8 cellular contexts compared by ENCODE assay signal in genomic region chr12:103839893-103840292, GRCh38. TPM values are rescaled to one million over a fixed set of nuclear protein-coding genes. Genes with fewer than 3 reads are reported as not detected.
DNase-seq lines count a peak whose midpoint lies in the region.

No MANE protein-coding gene starts in this region.

- no peaks in the 10 kb centered on the region for H3K9me3 Mint-ChIP-seq in activated CD4-positive, alpha-beta T cell treated with anti-CD3 and anti-CD28 coated beads, Interleukin-2, amount 10 ng/mL, durations not matched to agents 24 days and 14 days
- H3K9me3 Mint-ChIP-seq in activated T-helper 1 cell treated with anti-CD3 and anti-CD28 coated beads, Interleukin-12 subunit alpha, Interleukin-12 subunit beta, Interleukin-2, Interleukin-4 antibody, amounts not matched to agents 30 ng/mL and 10 ng/mL and 1 ng/mL, durations not matched to agents 14 hours and 24 hours and 36 hours = no peaks in the 10 kb centered on the region
- no peaks in the 10 kb centered on the region for H3K9me3 Mint-ChIP-seq in immature natural killer cell

- no peak overlapping the region for H3K27ac Mint-ChIP-seq in activated CD4-positive, alpha-beta T cell treated with anti-CD3 and anti-CD28 coated beads, Interleukin-2, amount 10 ng/mL, durations not matched to agents 24 days and 14 days
- H3K27ac Mint-ChIP-seq in activated T-helper 1 cell treated with anti-CD3 and anti-CD28 coated beads, Interleukin-12 subunit alpha, Interleukin-12 subunit beta, Interleukin-2, Interleukin-4 antibody, amounts not matched to agents 30 ng/mL and 10 ng/mL and 1 ng/mL, durations not matched to agents 14 hours and 24 hours and 36 hours = peak overlapping the region; percentile 59
- H3K27ac Mint-ChIP-seq in immature natural killer cell = peak overlapping the region in 1 of 6 donors; percentile 59

- H3K36me3 ChIP-seq in stomach smooth muscle (ENCODE audit: control insufficient read depth in 2 of 2, insufficient read depth in 2 of 2, low read length in 2 of 2) = no peaks in the 10 kb centered on the region

- H3K36me3 Mint-ChIP-seq in activated CD4-positive, alpha-beta T cell treated with anti-CD3 and anti-CD28 coated beads, Interleukin-2, amount 10 ng/mL, durations not matched to agents 24 days and 14 days (ENCODE audit: low read depth) = peaks cover 5% of the 10 kb centered on the region
- peaks cover 3% of the 10 kb centered on the region for H3K36me3 Mint-ChIP-seq in activated T-helper 1 cell treated with anti-CD3 and anti-CD28 coated beads, Interleukin-12 subunit alpha, Interleukin-12 subunit beta, Interleukin-2, Interleukin-4 antibody, amounts not matched to agents 30 ng/mL and 10 ng/mL and 1 ng/mL, durations not matched to agents 14 hours and 24 hours and 36 hours (ENCODE audit: low read depth)
- no peaks in the 10 kb centered on the region for H3K36me3 Mint-ChIP-seq in immature natural killer cell

- no peaks in the 10 kb centered on the region for H3K9me3 ChIP-seq in stomach smooth muscle (ENCODE audit: control insufficient read depth in 2 of 2, low read length in 2 of 2)

- H3K27me3 Mint-ChIP-seq in activated CD4-positive, alpha-beta T cell treated with anti-CD3 and anti-CD28 coated beads, Interleukin-2, amount 10 ng/mL, durations not matched to agents 24 days and 14 days = peaks cover 28% of the 10 kb centered on the region
- peaks cover 23% of the 10 kb centered on the region for H3K27me3 Mint-ChIP-seq in activated T-helper 1 cell treated with anti-CD3 and anti-CD28 coated beads, Interleukin-12 subunit alpha, Interleukin-12 subunit beta, Interleukin-2, Interleukin-4 antibody, amounts not matched to agents 30 ng/mL and 10 ng/mL and 1 ng/mL, durations not matched to agents 14 hours and 24 hours and 36 hours (ENCODE audit: insufficient read depth)
- H3K27me3 Mint-ChIP-seq in immature natural killer cell (ENCODE audit: low read depth in 3 of 3) = peaks cover 10 to 17% (median 16%) of the 10 kb centered on the region in 3 donors

- H3K4me1 Mint-ChIP-seq in activated CD4-positive, alpha-beta T cell treated with anti-CD3 and anti-CD28 coated beads, Interleukin-2, amount 10 ng/mL, durations not matched to agents 24 days and 14 days = peaks cover 13% of the 10 kb centered on the region
- peaks cover 24% of the 10 kb centered on the region for H3K4me1 Mint-ChIP-seq in activated T-helper 1 cell treated with anti-CD3 and anti-CD28 coated beads, Interleukin-12 subunit alpha, Interleukin-12 subunit beta, Interleukin-2, Interleukin-4 antibody, amounts not matched to agents 30 ng/mL and 10 ng/mL and 1 ng/mL, durations not matched to agents 14 hours and 24 hours and 36 hours (ENCODE audit: low read depth)
- H3K4me1 Mint-ChIP-seq in immature natural killer cell = peaks cover 13 to 21% of the 10 kb centered on the region in 2 donors

- no peaks in the 10 kb centered on the region for H3K27me3 ChIP-seq in stomach smooth muscle (ENCODE audit: control insufficient read depth in 1 of 2, insufficient read depth in 2 of 2, low read length in 2 of 2)

- peaks cover 18% of the 10 kb centered on the region for H3K4me1 ChIP-seq in stomach smooth muscle (ENCODE audit: control insufficient read depth, insufficient read depth, low read length)

- DNase-seq in activated CD4-positive, alpha-beta T cell treated with anti-CD3 and anti-CD28 coated beads, Interleukin-2, amount 10 ng/mL, durations not matched to agents 24 days and 14 days = no peak
- no peak for DNase-seq in activated CD4-positive, alpha-beta T cell treated with anti-CD3 and anti-CD28 coated beads, Interleukin-2, amount 50 U/mL, for 48 hours
- DNase-seq in activated T-helper 1 cell treated with anti-CD3 and anti-CD28 coated beads, Interleukin-12 subunit alpha, Interleukin-12 subunit beta, Interleukin-2, Interleukin-4 antibody, amounts not matched to agents 30 ng/mL and 10 ng/mL and 1 ng/mL, durations not matched to agents 14 hours and 24 hours and 36 hours (ENCODE audit: low spot score) = no peak
- DNase-seq in immature natural killer cell (no peak), T1000 (lab: John Stamatoyannopoulos, UW) (no peak), medulla oblongata (ENCODE audit: extremely low spot score) (no peak)
- no peak for DNase-seq in stimulated activated CD4-positive, alpha-beta T cell treated with anti-CD3 and anti-CD28 coated beads, Interleukin-4, amount 100 ng/mL, for 24 hours

- intact Hi-C loops in activated CD4-positive, alpha-beta T cell treated with anti-CD3 and anti-CD28 coated beads, Interleukin-2, amount 10 ng/mL, durations not matched to agents 24 days and 14 days (cut with micrococcal nuclease) = loop anchor here (2.0 to 5.0 kb wide), 2 partner anchors 343 to 1389 kb away; partner anchors contain the start of gene C12orf42
- intact Hi-C loops in activated T-helper 1 cell treated with anti-CD3 and anti-CD28 coated beads, Interleukin-12 subunit alpha, Interleukin-12 subunit beta, Interleukin-2, Interleukin-4 antibody, amounts not matched to agents 30 ng/mL and 10 ng/mL and 1 ng/mL, durations not matched to agents 14 hours and 24 hours and 36 hours (cut with micrococcal nuclease) = loop anchor here (2.0 to 10.0 kb wide), 4 partner anchors 41 to 1267 kb away; partner anchors contain the start of gene WASHC4

- H3K4me3 Mint-ChIP-seq in activated CD4-positive, alpha-beta T cell treated with anti-CD3 and anti-CD28 coated beads, Interleukin-2, amount 10 ng/mL, durations not matched to agents 24 days and 14 days = peak overlapping the region; percentile 85
- H3K4me3 Mint-ChIP-seq in activated T-helper 1 cell treated with anti-CD3 and anti-CD28 coated beads, Interleukin-12 subunit alpha, Interleukin-12 subunit beta, Interleukin-2, Interleukin-4 antibody, amounts not matched to agents 30 ng/mL and 10 ng/mL and 1 ng/mL, durations not matched to agents 14 hours and 24 hours and 36 hours = peak overlapping the region; percentile 90
- peak overlapping the region; percentile 84 to 88 (median 87) for H3K4me3 Mint-ChIP-seq in immature natural killer cell

- H3K27ac ChIP-seq in stomach smooth muscle (ENCODE audit: low read length) = peak overlapping the region; percentile 81

- peak overlapping the region; percentile 84 to 86 for H3K9ac ChIP-seq in stomach smooth muscle (ENCODE audit: low read length in 2 of 2)

- H3K4me3 ChIP-seq in stomach smooth muscle (ENCODE audit: low read length in 2 of 2) = peak overlapping the region; percentile 91

RNA-seq across cellular contexts. Expression of gene NT5DC3, which starts 1.1 kb away (rescaled TPM):
- total RNA-seq in activated CD4-positive, alpha-beta T cell treated with anti-CD3 and anti-CD28 coated beads, Interleukin-2, amount 10 ng/mL, durations not matched to agents 24 days and 14 days = 12.3 and 14.9 TPM in 2 replicates
- 13.2 and 14.2 TPM in 2 replicates for total RNA-seq in activated T-helper 1 cell treated with anti-CD3 and anti-CD28 coated beads, Interleukin-12 subunit alpha, Interleukin-12 subunit beta, Interleukin-2, Interleukin-4 antibody, amounts not matched to agents 30 ng/mL and 10 ng/mL and 1 ng/mL, durations not matched to agents 14 hours and 24 hours and 36 hours
- polyA plus RNA-seq in immature natural killer cell = under 1 TPM; 0.07 to 0.31 (median 0.09) TPM
